In genomic region chr10:106714734-106715368, GRCh38 we compare ENCODE assay signal across 16 cellular contexts.
DNase-seq lines count a peak whose midpoint lies in the region; TF ChIP-seq lines count a peak whose summit lies in the region.
"Had no signal": no experiment of that assay in that cellular context is flagged by ENCODE, and none has a peak within 500 bp of the region (broad histone marks: within the 10 kb centered on the region; RNA-seq: fewer than 3 reads in every experiment).

No MANE protein-coding gene starts in this region.

- no peaks in the 10 kb centered on the region for H3K79me1 ChIP-seq in mesendoderm (ENCODE audit: low read length)

- H2AFZ ChIP-seq in Loucy (ENCODE audit: low read length), result peak overlapping the region; percentile 54; the same call in 1 of the 2 replicates
- H2AFZ ChIP-seq in OCI-LY3 (ENCODE audit: low read depth, low read length), result no peak overlapping the region

- no peaks in the 10 kb centered on the region for H3K9me2 ChIP-seq in Loucy (replicated peaks; ENCODE audit: low read depth, low read length)

- H3K4me3 ChIP-seq in BLaER1, result no peak overlapping the region
- no peak overlapping the region for H3K4me3 ChIP-seq in Loucy (ENCODE audit: low read length, poor library complexity, severe bottlenecking)
- no peak overlapping the region for H3K4me3 ChIP-seq in OCI-LY3 (ENCODE audit: low read length)
- H3K4me3 ChIP-seq in suprapubic skin, result no peak overlapping the region
- no peak overlapping the region for H3K4me3 ChIP-seq in mesendoderm (ENCODE audit: low read length)
- H3K4me3 ChIP-seq: A549 had no signal

- no peak overlapping the region for H4K5ac ChIP-seq in mesendoderm (ENCODE audit: low read length)

- no peak overlapping the region for H4K8ac ChIP-seq in mesendoderm (ENCODE audit: low read depth, low read length)

- DNase-seq in medulla oblongata (ENCODE audit: extremely low spot score) (peak; percentile 48), suprapubic skin (ENCODE audit: low spot score in 2 of 2) (no peak), immature natural killer cell (no peak), mesendoderm (no peak)
- no peak for DNase-seq in activated naive CD8-positive, alpha-beta T cell treated with anti-CD3 and anti-CD28 coated beads for 36 hours
- DNase-seq: Calu3; CD8-positive, alpha-beta T cell; KG1; NCI-H1105 treated with DMSO at 0.1 percent for 48 hours; NCI-H2029 treated with DMSO at 0.1 percent for 48 hours; NCI-H524 treated with DMSO at 0.1 percent for 48 hours; Right ventricle myocardium superior had no signal

- no peak overlapping the region for H2AK5ac ChIP-seq in mesendoderm (ENCODE audit: low read length)

- no peaks in the 10 kb centered on the region for H3F3A ChIP-seq in Loucy (ENCODE audit: low read depth)

- H3K9ac ChIP-seq in BLaER1 (no peak overlapping the region), Loucy (ENCODE audit: low read depth, low read length, poor library complexity, severe bottlenecking) (no peak overlapping the region), OCI-LY3 (ENCODE audit: low read length) (no peak overlapping the region), mesendoderm (ENCODE audit: low read length) (no peak overlapping the region)

- H3K27me3 ChIP-seq in BLaER1 (no peaks in the 10 kb centered on the region), Loucy (ENCODE audit: insufficient read depth, low read length, poor library complexity, severe bottlenecking) (no peaks in the 10 kb centered on the region), OCI-LY3 (ENCODE audit: low read depth, low read length) (no peaks in the 10 kb centered on the region), suprapubic skin (no peaks in the 10 kb centered on the region), mesendoderm (ENCODE audit: insufficient read depth, low read length, poor library complexity) (no peaks in the 10 kb centered on the region)

- H3K36me3 Mint-ChIP-seq in immature natural killer cell, result no peaks in the 10 kb centered on the region
- no peaks in the 10 kb centered on the region for H3K36me3 Mint-ChIP-seq in activated naive CD8-positive, alpha-beta T cell treated with anti-CD3 and anti-CD28 coated beads for 36 hours
- H3K36me3 Mint-ChIP-seq: CD8-positive, alpha-beta T cell had no signal

- TF ChIP-seq EP300 in suprapubic skin (IDR thresholded peaks at IDR 0.05), result no peak

- H3K18ac ChIP-seq in mesendoderm (ENCODE audit: low read length), result no peak overlapping the region

- no peak overlapping the region for H3K27ac Mint-ChIP-seq in immature natural killer cell
- H3K27ac Mint-ChIP-seq in activated naive CD8-positive, alpha-beta T cell treated with anti-CD3 and anti-CD28 coated beads for 36 hours, result no peak overlapping the region
- H3K27ac Mint-ChIP-seq: CD8-positive, alpha-beta T cell had no signal

- H2BK5ac ChIP-seq in mesendoderm (ENCODE audit: low read length), result no peak overlapping the region

- no peaks in the 10 kb centered on the region for H4K20me1 ChIP-seq in BLaER1
- no peaks in the 10 kb centered on the region for H4K20me1 ChIP-seq in Loucy (ENCODE audit: insufficient read depth, low read length, poor library complexity, severe bottlenecking)
- H4K20me1 ChIP-seq in OCI-LY3 (ENCODE audit: insufficient read depth, low read length), result no peaks in the 10 kb centered on the region

- H3K27ac ChIP-seq in BLaER1 (peak overlapping the region; percentile 24; the same call in 1 of the 2 replicates), OCI-LY3 (ENCODE audit: low read length) (no peak overlapping the region), suprapubic skin (no peak overlapping the region), mesendoderm (ENCODE audit: low read depth, low read length) (no peak overlapping the region)
- H3K27ac ChIP-seq: A549 had no signal

- H3K4me2 ChIP-seq in BLaER1 (peak overlapping the region; percentile 60), Loucy (ENCODE audit: low read depth, low read length, poor library complexity, severe bottlenecking) (no peak overlapping the region), OCI-LY3 (ENCODE audit: low read length) (0 out of 2 replicates have a peak overlapping the region, but pooled peaks have one; percentile 1), mesendoderm (ENCODE audit: low read length) (no peak overlapping the region)
- H3K4me2 ChIP-seq: A549 had no signal

- no peaks in the 10 kb centered on the region for H3K36me3 ChIP-seq in BLaER1
- no peaks in the 10 kb centered on the region for H3K36me3 ChIP-seq in Loucy (ENCODE audit: insufficient read depth, low read length)
- no peaks in the 10 kb centered on the region for H3K36me3 ChIP-seq in OCI-LY3 (replicated peaks; ENCODE audit: low read depth, low read length)
- no peaks in the 10 kb centered on the region for H3K36me3 ChIP-seq in suprapubic skin
- H3K36me3 ChIP-seq in mesendoderm (ENCODE audit: control insufficient read depth, insufficient read depth, low read length), result no peaks in the 10 kb centered on the region

- no peak overlapping the region for H3K23ac ChIP-seq in mesendoderm (ENCODE audit: low read length)

- no peak for TF ChIP-seq POLR2A in suprapubic skin (IDR thresholded peaks at IDR 0.05)

- peaks cover 1 to 7% (median 2%) of the 10 kb centered on the region in 3 donors for H3K27me3 Mint-ChIP-seq in immature natural killer cell (ENCODE audit: low read depth in 3 of 3)
- peaks cover 4% of the 10 kb centered on the region for H3K27me3 Mint-ChIP-seq in activated naive CD8-positive, alpha-beta T cell treated with anti-CD3 and anti-CD28 coated beads for 36 hours

- H3K9me3 ChIP-seq in BLaER1, result no peaks in the 10 kb centered on the region
- H3K9me3 ChIP-seq in Loucy (ENCODE audit: insufficient read depth, low read depth, low read length), result no peaks in the 10 kb centered on the region
- H3K9me3 ChIP-seq in OCI-LY3 (ENCODE audit: insufficient read depth, low read length), result no peaks in the 10 kb centered on the region
- no peaks in the 10 kb centered on the region for H3K9me3 ChIP-seq in suprapubic skin
- H3K9me3 ChIP-seq: A549 had no signal

- no peak overlapping the region for H3K4me3 Mint-ChIP-seq in immature natural killer cell
- no peak overlapping the region for H3K4me3 Mint-ChIP-seq in activated naive CD8-positive, alpha-beta T cell treated with anti-CD3 and anti-CD28 coated beads for 36 hours
- H3K4me3 Mint-ChIP-seq: CD8-positive, alpha-beta T cell had no signal

- H3K79me2 ChIP-seq in Loucy (ENCODE audit: insufficient read depth, low read length) (no peaks in the 10 kb centered on the region), OCI-LY3 (ENCODE audit: low read length) (no peaks in the 10 kb centered on the region), mesendoderm (ENCODE audit: control insufficient read depth, insufficient read depth, low read length) (no peaks in the 10 kb centered on the region)

- H2BK15ac ChIP-seq in mesendoderm (replicated peaks; ENCODE audit: low read depth), result no peak overlapping the region

- peaks cover 0 to 3% of the 10 kb centered on the region in 2 donors for H3K4me1 Mint-ChIP-seq in immature natural killer cell
- no peaks in the 10 kb centered on the region for H3K4me1 Mint-ChIP-seq in activated naive CD8-positive, alpha-beta T cell treated with anti-CD3 and anti-CD28 coated beads for 36 hours

- H3K9me3 Mint-ChIP-seq in immature natural killer cell, result peaks cover 0 to 2% (median 0%) of the 10 kb centered on the region in 6 donors
- H3K9me3 Mint-ChIP-seq in activated naive CD8-positive, alpha-beta T cell treated with anti-CD3 and anti-CD28 coated beads for 36 hours, result no peaks in the 10 kb centered on the region
- H3K9me3 Mint-ChIP-seq: CD8-positive, alpha-beta T cell had no signal

- no peak overlapping the region for H3K4ac ChIP-seq in mesendoderm (ENCODE audit: low read depth, low read length)

- H3K4me1 ChIP-seq in BLaER1 (peaks cover 10% of the 10 kb centered on the region), Loucy (ENCODE audit: insufficient read depth, low read length, poor library complexity, severe bottlenecking) (peaks cover 15% of the 10 kb centered on the region), OCI-LY3 (ENCODE audit: low read length) (peaks cover 11% of the 10 kb centered on the region), suprapubic skin (no peaks in the 10 kb centered on the region), mesendoderm (ENCODE audit: control insufficient read depth, low read depth, low read length) (no peaks in the 10 kb centered on the region)
- H3K4me1 ChIP-seq: A549 had no signal

- WGBS in suprapubic skin, result 76% methylated on average over 4 of the region's 4 CpGs
- no CpG with 5 or more reads among the region's 4 CpGs for WGBS in mesendoderm (ENCODE audit: extremely low coverage, insufficient coverage, low lambda C conversion rate)

- TF ChIP-seq CTCF in Loucy (conservative IDR thresholded peaks at IDR 0.05; ENCODE audit: low read length) (no peak), OCI-LY3 (IDR thresholded peaks at IDR 0.05; ENCODE audit: low read depth, low read length) (no peak), suprapubic skin (IDR thresholded peaks at IDR 0.05) (no peak)

- H2BK120ac ChIP-seq in mesendoderm (ENCODE audit: low read depth, low read length), result no peak overlapping the region

- no peak overlapping the region for H3K56ac ChIP-seq in mesendoderm (ENCODE audit: low read length)

Comparison
In these comparisons a context has a peak if more than half of its experiments do, and no peak if none do; other contexts are left out.
1. H3K4me2 ChIP-seq: peak in BLaER1 (single experiment) and OCI-LY3 (single experiment); none in Loucy (single experiment) and mesendoderm (single experiment).